22 cellular contexts compared by ENCODE assay signal in genomic region chr5:105304859-105305258, GRCh38.
DNase-seq lines count a peak whose midpoint lies in the region; ATAC-seq and TF ChIP-seq lines count a peak whose summit lies in the region.
"Had no signal": no experiment of that assay in that cellular context is flagged by ENCODE, and none has a peak within 500 bp of the region (broad histone marks: within the 10 kb centered on the region; RNA-seq: fewer than 3 reads in every experiment).

No MANE protein-coding gene starts in this region.

- no peaks in the 10 kb centered on the region for H3K4me1 Mint-ChIP-seq in HFFc6 (ENCODE audit: low read depth)
- no peaks in the 10 kb centered on the region for H3K4me1 Mint-ChIP-seq in chondrocyte (ENCODE audit: low read depth)
- no peaks in the 10 kb centered on the region for H3K4me1 Mint-ChIP-seq in neural crest cell
- H3K4me1 Mint-ChIP-seq: B cell; CD4-positive, CD25-positive, alpha-beta regulatory T cell had no signal

- H3K27ac ChIP-seq in esophagus muscularis mucosa (replicated peaks in 1 of 4) = no peak overlapping the region

- no peak for ATAC-seq in GM19328 (IDR thresholded peaks at IDR 0.05; ENCODE audit: unreplicated experiment)
- no peak for ATAC-seq in GM19035 (IDR thresholded peaks at IDR 0.05; ENCODE audit: unreplicated experiment)

- H3K9me3 Mint-ChIP-seq in HFFc6 (peaks cover 7% of the 10 kb centered on the region), chondrocyte (ENCODE audit: low read depth) (peaks cover 7% of the 10 kb centered on the region), neural crest cell (no peaks in the 10 kb centered on the region)

- DNase-seq in BE2C (no peak), HFFc6 (no peak), chondrocyte (ENCODE audit: low spot score) (no peak), neural crest cell (ENCODE audit: low read depth, low spot score) (no peak), HT-29 (ENCODE audit: low spot score) (no peak), esophagus muscularis mucosa (ENCODE audit: extremely low spot score) (no peak)
- DNase-seq: CD4-positive, CD25-positive, alpha-beta regulatory T cell; DND-41; GOT3; KBM-7; MM.1S; NCI-H1048; NCI-H1436; NCI-H187 treated with DMSO at 0.1 percent for 48 hours; NCI-H2107; NCI-H446 treated with DMSO at 0.1 percent for 48 hours; NCI-H526 treated with DMSO at 0.1 percent for 48 hours; RPMI8226; SHP77 had no signal

- H3K27me3 Mint-ChIP-seq in HFFc6 (ENCODE audit: insufficient read depth) = no peaks in the 10 kb centered on the region
- no peaks in the 10 kb centered on the region for H3K27me3 Mint-ChIP-seq in chondrocyte (ENCODE audit: low read depth)
- H3K27me3 Mint-ChIP-seq in neural crest cell (ENCODE audit: low read depth) = no peaks in the 10 kb centered on the region
- H3K27me3 Mint-ChIP-seq: B cell; CD4-positive, CD25-positive, alpha-beta regulatory T cell had no signal

- TF ChIP-seq CTCF in BE2C (IDR thresholded peaks at IDR 0.05; ENCODE audit: low read depth, low read length) (0 out of 2 replicates have a peak, but pooled peaks have one; percentile 26), HFFc6 (IDR thresholded peaks at IDR 0.05) (peak; percentile 25; the same call in 1 of the 2 replicates), chondrocyte (IDR thresholded peaks at IDR 0.05) (peak; percentile 38), neural crest cell (conservative IDR thresholded peaks at IDR 0.05) (peak; percentile 55), esophagus muscularis mucosa (IDR thresholded peaks at IDR 0.05) (peak in 1 of 3 experiments; percentile 3)

- TF ChIP-seq EP300 in esophagus muscularis mucosa (IDR thresholded peaks at IDR 0.05) = no peak

- H3K4me3 ChIP-seq in BE2C (ENCODE audit: low read depth, low read length) (no peak overlapping the region), esophagus muscularis mucosa (no peak overlapping the region)

- H3K27ac Mint-ChIP-seq in HFFc6 (no peak overlapping the region), chondrocyte (ENCODE audit: unreplicated experiment) (no peak overlapping the region), neural crest cell (ENCODE audit: unreplicated experiment) (no peak overlapping the region)
- H3K27ac Mint-ChIP-seq: B cell; CD4-positive, CD25-positive, alpha-beta regulatory T cell had no signal

- H3K4me1 ChIP-seq in BE2C (no peaks in the 10 kb centered on the region), esophagus muscularis mucosa (no peaks in the 10 kb centered on the region)

- no peaks in the 10 kb centered on the region for H3K36me3 ChIP-seq in BE2C
- H3K36me3 ChIP-seq in esophagus muscularis mucosa = no peaks in the 10 kb centered on the region

- H3K4me3 Mint-ChIP-seq in HFFc6 (no peak overlapping the region), chondrocyte (ENCODE audit: unreplicated experiment) (no peak overlapping the region), neural crest cell (no peak overlapping the region)
- H3K4me3 Mint-ChIP-seq: B cell; CD4-positive, CD25-positive, alpha-beta regulatory T cell had no signal

- H3K36me3 Mint-ChIP-seq in HFFc6 (ENCODE audit: low read depth) = no peaks in the 10 kb centered on the region
- no peaks in the 10 kb centered on the region for H3K36me3 Mint-ChIP-seq in chondrocyte (ENCODE audit: low read depth)
- no peaks in the 10 kb centered on the region for H3K36me3 Mint-ChIP-seq in neural crest cell (ENCODE audit: low read depth)
- H3K36me3 Mint-ChIP-seq: CD4-positive, CD25-positive, alpha-beta regulatory T cell had no signal

- no peak for TF ChIP-seq POLR2A in esophagus muscularis mucosa (IDR thresholded peaks at IDR 0.05; ENCODE audit: low read depth)

- H3K27me3 ChIP-seq in BE2C (no peaks in the 10 kb centered on the region), esophagus muscularis mucosa (no peaks in the 10 kb centered on the region)

- WGBS in esophagus muscularis mucosa = 100% methylated on average over 1 of the region's 1 CpG

- intact Hi-C loops in esophagus muscularis mucosa (cut with DNase I) = no loop called here

- H3K9me3 ChIP-seq in BE2C (no peaks in the 10 kb centered on the region), esophagus muscularis mucosa (no peaks in the 10 kb centered on the region)
